ENCODE assay signal across 6 cellular contexts in the genomic region with DNA sequence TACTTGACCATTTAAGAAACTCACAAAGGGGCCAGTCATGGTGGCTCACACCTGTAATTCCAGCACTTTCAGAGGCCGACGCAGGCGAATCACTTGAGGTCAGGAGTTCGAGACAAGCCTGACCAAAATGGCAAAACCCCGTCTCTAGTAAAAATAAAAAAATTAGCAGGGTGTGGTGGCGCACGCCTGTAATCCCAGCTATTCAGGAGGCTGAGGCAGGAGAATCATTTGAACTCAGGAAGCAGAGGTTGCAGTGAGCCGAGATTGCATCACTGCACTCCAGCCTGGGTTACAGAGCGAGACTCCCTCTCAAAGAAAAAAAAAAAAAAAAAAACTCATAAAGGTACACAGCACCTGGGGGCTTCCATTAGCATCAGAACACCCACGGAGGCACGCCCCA. TPM values are rescaled to one million over a fixed set of nuclear protein-coding genes. Genes with fewer than 3 reads are reported as not detected.
DNase-seq lines count a peak whose midpoint lies in the region; ATAC-seq and TF ChIP-seq lines count a peak whose summit lies in the region.
"Not testable (repeated sequence)": the region's sequence is repeated elsewhere in the genome, so short reads cannot be mapped to it uniquely, and the experiment has no call there.

No MANE protein-coding gene starts in this region.

- H3K9ac ChIP-seq in IMR-90 (ENCODE audit: low read depth, low read length); endodermal cell (ENCODE audit: extremely low read depth, low read length, poor library complexity, severe bottlenecking); mesenchymal stem cell (ENCODE audit: low read length): not testable (repeated sequence)

- CTCF ChIA-PET in IMR-90 (lab: Yijun Ruan, JAX) = interaction anchor here (0.6 kb wide), 1 partner anchor 1579 kb away, joined by 7 read pairs; no protein-coding TSS in a partner anchor

- H3K9me3 Mint-ChIP-seq in endodermal cell = not testable (repeated sequence)

- dilution Hi-C loops in IMR-90 (cut with HindIII; ENCODE audit: low sequenced_read_pairs, unreplicated experiment) = not testable (repeated sequence)

- intact Hi-C loops in IMR-90 (cut with micrococcal nuclease); psoas muscle (cut with DNase I); tibial artery (cut with DNase I; ENCODE audit: low total_unique reads): not testable (repeated sequence)

- ATAC-seq in IMR-90 (ENCODE audit: low read depth); psoas muscle: not testable (repeated sequence)

- H3K27ac Mint-ChIP-seq in endodermal cell = not testable (repeated sequence)

- not testable (repeated sequence) for H4K8ac ChIP-seq in IMR-90 (ENCODE audit: low read depth in 2 of 2, low read length in 2 of 2)
- peak overlapping the region; percentile 48 for H4K8ac ChIP-seq in mesenchymal stem cell (ENCODE audit: low read length)

- not testable (repeated sequence) for TF ChIP-seq POLR2A in IMR-90 (IDR thresholded peaks at IDR 0.05; ENCODE audit: low read depth, low read length)

- in situ Hi-C loops in IMR-90 (cut with MboI; ENCODE audit: low sequenced_read_pairs) = not testable (repeated sequence)

- not testable (repeated sequence) for H2BK5ac ChIP-seq in IMR-90 (ENCODE audit: low read depth, low read length, poor library complexity, severe bottlenecking); mesenchymal stem cell (ENCODE audit: low read depth, low read length, poor library complexity, severe bottlenecking)

- peaks cover 28% of the 10 kb centered on the region for H4K20me1 ChIP-seq in IMR-90 (ENCODE audit: insufficient read depth, low read length)

- WGBS in IMR-90 (ENCODE audit: extremely low coverage in 2 of 2, insufficient read length in 1 of 2), 2 experiments = 80% methylated on average over 1 of the region's 11 CpGs; no CpG with 5 or more reads in 1 of the 2 experiments
- 92 to 94% methylated on average over 11 of the region's 11 CpGs for WGBS in endodermal cell (ENCODE audit: insufficient coverage in 1 of 2, insufficient read length in 1 of 2), 2 experiments
- WGBS in mesenchymal stem cell = 97% methylated on average over 11 of the region's 11 CpGs
- WGBS in psoas muscle, 3 donors = 88 to 94% (median 90%) methylated on average over 11 of the region's 11 CpGs

- not testable (repeated sequence) for H3K4me2 ChIP-seq in IMR-90 (ENCODE audit: low read depth, low read length); mesenchymal stem cell (ENCODE audit: low read length, poor library complexity, severe bottlenecking)

- H3K4me1 Mint-ChIP-seq in endodermal cell = not testable (repeated sequence)

- POLR2A ChIA-PET in IMR-90 (lab: Charles Lee; ENCODE audit: unreplicated experiment) = not testable (repeated sequence)

- not testable (repeated sequence) for H3K27me3 Mint-ChIP-seq in endodermal cell (ENCODE audit: insufficient read depth)

- H3K9me1 ChIP-seq in IMR-90 (ENCODE audit: insufficient read depth, low read length) = not testable (repeated sequence)

- H3K18ac ChIP-seq in IMR-90 (ENCODE audit: low read depth, low read length); mesenchymal stem cell (ENCODE audit: low read depth in 1 of 2, low read length in 2 of 2): not testable (repeated sequence)

- not testable (repeated sequence) for H4K5ac ChIP-seq in IMR-90 (ENCODE audit: low read depth, low read length)

- not testable (repeated sequence) for H3K4me3 ChIP-seq in IMR-90 (ENCODE audit: insufficient read depth, low read depth, low read length); endodermal cell (ENCODE audit: low read length); mesenchymal stem cell (ENCODE audit: insufficient read depth in 1 of 2, low read depth in 1 of 2, low read length in 2 of 2); psoas muscle; tibial artery

- not testable (repeated sequence) for H2BK20ac ChIP-seq in IMR-90 (ENCODE audit: low read depth, low read length)

- H2AFZ ChIP-seq in IMR-90 (replicated peaks; ENCODE audit: low read length, poor library complexity); mesenchymal stem cell (ENCODE audit: low read depth, low read length): not testable (repeated sequence)

- not testable (repeated sequence) for H3K9me3 ChIP-seq in IMR-90 (ENCODE audit: control insufficient read depth, insufficient read depth, low read length); endodermal cell (ENCODE audit: control insufficient read depth, low read length); mesenchymal stem cell (ENCODE audit: control insufficient read depth, low read length); psoas muscle; tibial artery

- H3K27ac ChIP-seq in IMR-90 (ENCODE audit: insufficient read depth, low read length); endodermal cell (ENCODE audit: low read depth, low read length); mesenchymal stem cell (ENCODE audit: low read length, poor library complexity, severe bottlenecking); tibial artery: not testable (repeated sequence)
- H3K27ac ChIP-seq in VCaP (peak overlapping the region; percentile 26; the same call in 1 of the 2 replicates), psoas muscle (peak overlapping the region; percentile 74)

- H3K56ac ChIP-seq in IMR-90 (ENCODE audit: extremely low read depth, insufficient read depth, low read length) = not testable (repeated sequence)

- H2AK5ac ChIP-seq in IMR-90 (ENCODE audit: low read depth, low read length) = peak overlapping the region; percentile 21; the same call in 1 of the 2 replicates
- H2AK5ac ChIP-seq in mesenchymal stem cell (ENCODE audit: low read length, severe bottlenecking) = not testable (repeated sequence)

- not testable (repeated sequence) for H3K36me3 ChIP-seq in IMR-90 (ENCODE audit: control insufficient read depth, insufficient read depth, low read length); endodermal cell (ENCODE audit: control insufficient read depth, insufficient read depth, low read length); mesenchymal stem cell (ENCODE audit: control insufficient read depth in 1 of 2, insufficient read depth in 2 of 2, low read depth in 1 of 2, low read length in 2 of 2); psoas muscle (ENCODE audit: insufficient read depth in 1 of 2, low read depth in 1 of 2); tibial artery

- H3K4ac ChIP-seq in IMR-90 (ENCODE audit: low read depth, low read length); mesenchymal stem cell (ENCODE audit: low read depth in 1 of 2, low read length in 2 of 2): not testable (repeated sequence)

- not testable (repeated sequence) for H3K4me3 Mint-ChIP-seq in endodermal cell

- not testable (repeated sequence) for BruUV-seq in IMR-90 (replicated peaks; lab: Mats Ljungman, UMichigan)

- not testable (repeated sequence) for H3K23ac ChIP-seq in IMR-90 (ENCODE audit: low read depth, low read length); mesenchymal stem cell (ENCODE audit: low read length in 2 of 2)

- not testable (repeated sequence) for DNase-seq in IMR-90, mesenchymal stem cell, psoas muscle
- peak; percentile 12 for DNase-seq in endodermal cell
- DNase-seq in tibial artery = peak; percentile 7 to 28

- H3K79me1 ChIP-seq in IMR-90 (ENCODE audit: low read depth in 1 of 2, low read length in 2 of 2) (peaks cover 38 to 62% of the 10 kb centered on the region in 2 experiments), mesenchymal stem cell (replicated peaks; ENCODE audit: low read length, poor library complexity, severe bottlenecking) (peaks cover 22% of the 10 kb centered on the region)

- not testable (repeated sequence) for H2BK12ac ChIP-seq in mesenchymal stem cell (ENCODE audit: low read length in 2 of 2)

- H4K91ac ChIP-seq in IMR-90 (ENCODE audit: insufficient read depth, low read depth, low read length); mesenchymal stem cell (ENCODE audit: low read length): not testable (repeated sequence)

- not testable (repeated sequence) for H2BK15ac ChIP-seq in IMR-90 (ENCODE audit: low read depth, low read length); mesenchymal stem cell (ENCODE audit: low read depth, poor library complexity, severe bottlenecking)

- H3K36me3 Mint-ChIP-seq in endodermal cell (ENCODE audit: low read depth) = not testable (repeated sequence)

- H3K4me1 ChIP-seq in IMR-90 (ENCODE audit: control insufficient read depth, insufficient read depth, low read length); endodermal cell (ENCODE audit: control insufficient read depth, insufficient read depth, low read length); mesenchymal stem cell (ENCODE audit: control insufficient read depth, insufficient read depth, low read depth, low read length): not testable (repeated sequence)
- H3K4me1 ChIP-seq in psoas muscle (peaks cover 63% of the 10 kb centered on the region), tibial artery (peaks cover 0 to 84% (median 19%) of the 10 kb centered on the region in 4 donors)

- TF ChIP-seq RAD21 in IMR-90 (IDR thresholded peaks at IDR 0.05; ENCODE audit: low read length) = not testable (repeated sequence)

- not testable (repeated sequence) for H3K14ac ChIP-seq in IMR-90 (replicated peaks; ENCODE audit: low read depth, low read length); mesenchymal stem cell (ENCODE audit: low read length in 2 of 2)

- H2BK120ac ChIP-seq in IMR-90 (ENCODE audit: low read depth, low read length); mesenchymal stem cell (ENCODE audit: low read depth, low read length): not testable (repeated sequence)

- TF ChIP-seq CTCF in IMR-90 (conservative IDR thresholded peaks at IDR 0.05; ENCODE audit: low read depth, low read length); VCaP (conservative IDR thresholded peaks at IDR 0.05); endodermal cell (conservative IDR thresholded peaks at IDR 0.05); psoas muscle (IDR thresholded peaks at IDR 0.05); tibial artery (IDR thresholded peaks at IDR 0.05): not testable (repeated sequence)

- not testable (repeated sequence) for H3K27me3 ChIP-seq in IMR-90 (ENCODE audit: control insufficient read depth, insufficient read depth, low read length); endodermal cell (ENCODE audit: control insufficient read depth, insufficient read depth, low read length, poor library complexity, severe bottlenecking); mesenchymal stem cell (ENCODE audit: control insufficient read depth in 1 of 2, insufficient read depth in 1 of 2, low read length in 2 of 2); psoas muscle (ENCODE audit: insufficient read depth in 3 of 3, low read length in 2 of 3); tibial artery

- H2AK9ac ChIP-seq in IMR-90 (replicated peaks; ENCODE audit: low read depth, low read length, poor library complexity) = not testable (repeated sequence)

RNA-seq across cellular contexts. Expression of a gene that starts 38.2 kb away (rescaled TPM):
- total RNA-seq in IMR-90 (2012; rRNA removed) (1.4 and 2.2 TPM in 2 replicates), endodermal cell (1 to 10 TPM in 1 of 2 donors, under 1 TPM in 1; 0.79 to 2.2 TPM), psoas muscle (10 to 100 TPM; 10.6 to 36.9 (median 26.2) TPM)
- polyA plus RNA-seq in IMR-90 (2012; rRNA removed) (1.7 and 2.0 TPM in 2 replicates), psoas muscle (10 to 100 TPM in 1 of 3 donors, 1 to 10 TPM in 2; 3.3 to 11.5 (median 5.2) TPM)
- 0.78 and 1.1 TPM in 2 replicates for polyA plus RNA-seq in IMR-90 (2012; cell fraction: cytosol; rRNA removed)
- 1.9 and 2.8 TPM in 2 replicates for polyA plus RNA-seq in IMR-90 (2012; cell fraction: nucleus; rRNA removed; ENCODE audit: low replicate concordance)
- polyA plus RNA-seq in endodermal cell (2013, experiment 1 of 2) = 9.3 TPM
- polyA plus RNA-seq in endodermal cell (2013, experiment 2 of 2) = 10.4 TPM
- polyA plus RNA-seq in mesenchymal stem cell (2013, experiment 1 of 2) = 5.1 TPM
- polyA plus RNA-seq in mesenchymal stem cell (2013, experiment 2 of 2) = 4.5 TPM
